1 cellular context compared by ENCODE assay signal in the genomic region with DNA sequence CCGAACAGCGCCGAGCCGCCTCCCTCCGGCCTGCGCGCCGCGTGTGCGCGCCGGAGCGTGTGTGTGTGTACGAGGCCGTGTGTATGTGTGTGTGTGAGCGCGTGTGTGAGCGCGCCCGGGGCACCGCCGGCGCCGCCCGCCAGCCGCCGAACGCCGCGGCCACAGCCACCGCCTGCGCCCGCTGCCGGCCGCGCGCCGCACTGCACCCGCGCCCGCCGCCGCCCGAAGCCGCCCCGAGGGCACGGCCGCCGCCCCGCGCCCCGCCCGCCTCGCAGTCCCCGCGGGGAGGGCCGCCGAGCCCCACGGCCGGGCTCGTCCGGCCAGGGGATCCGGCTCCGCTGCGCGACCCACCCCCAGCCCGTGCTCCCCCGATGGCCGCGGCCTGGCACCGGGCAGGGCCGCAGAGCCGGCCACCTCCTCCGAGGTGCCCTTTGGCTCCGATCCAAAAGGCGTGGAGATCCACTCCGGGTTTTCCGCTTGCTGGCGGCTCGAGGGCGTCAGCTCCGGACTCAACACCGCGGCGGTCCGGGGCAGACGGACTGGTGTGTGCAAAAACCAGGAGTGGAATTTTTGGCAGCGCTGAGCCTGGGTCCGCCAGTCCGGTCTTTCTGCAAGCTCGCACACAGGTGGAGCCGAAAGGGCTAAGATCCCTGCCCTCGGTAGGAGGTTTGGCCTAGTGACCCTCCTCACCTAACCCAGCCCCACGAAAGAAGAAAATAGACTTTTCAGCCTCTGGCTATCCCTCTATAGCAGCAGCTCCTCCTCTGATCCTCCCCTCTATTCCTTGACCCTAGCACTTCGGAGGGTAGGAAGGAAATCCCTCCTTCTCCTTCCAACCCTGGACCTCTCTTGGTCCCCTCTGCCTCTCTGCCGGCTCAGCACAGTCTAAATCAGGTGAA.
A peak's percentile ranks its signal among the peaks of the same experiment; 100 is the strongest.
TF ChIP-seq lines count a peak whose summit lies in the region.

A gene with protein sequence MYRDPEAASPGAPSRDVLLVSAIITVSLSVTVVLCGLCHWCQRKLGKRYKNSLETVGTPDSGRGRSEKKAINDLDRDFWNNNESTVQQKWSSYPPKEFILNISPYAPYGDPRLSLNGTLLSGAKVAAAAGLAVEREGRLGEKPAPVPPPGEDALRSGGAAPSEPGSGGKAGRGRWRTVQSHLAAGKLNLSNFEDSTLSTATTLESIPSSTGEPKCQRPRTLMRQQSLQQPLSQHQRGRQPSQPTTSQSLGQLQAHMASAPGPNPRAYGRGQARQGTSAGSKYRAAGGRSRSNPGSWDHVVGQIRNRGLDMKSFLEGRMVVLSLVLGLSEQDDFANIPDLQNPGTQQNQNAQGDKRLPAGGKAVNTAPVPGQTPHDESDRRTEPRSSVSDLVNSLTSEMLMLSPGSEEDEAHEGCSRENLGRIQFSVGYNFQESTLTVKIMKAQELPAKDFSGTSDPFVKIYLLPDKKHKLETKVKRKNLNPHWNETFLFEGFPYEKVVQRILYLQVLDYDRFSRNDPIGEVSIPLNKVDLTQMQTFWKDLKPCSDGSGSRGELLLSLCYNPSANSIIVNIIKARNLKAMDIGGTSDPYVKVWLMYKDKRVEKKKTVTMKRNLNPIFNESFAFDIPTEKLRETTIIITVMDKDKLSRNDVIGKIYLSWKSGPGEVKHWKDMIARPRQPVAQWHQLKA (minus strand): TSS at position 47 of the 899 bp plus-strand sequence. CDS start 256 bp downstream, outside the sequence.

TF ChIP-seq in HepG2, 621 proteins besides CTCF, POLR2A, EP300 and RAD21 (continued from another document and continues in another):
- TF ChIP-seq, protein P1, sequence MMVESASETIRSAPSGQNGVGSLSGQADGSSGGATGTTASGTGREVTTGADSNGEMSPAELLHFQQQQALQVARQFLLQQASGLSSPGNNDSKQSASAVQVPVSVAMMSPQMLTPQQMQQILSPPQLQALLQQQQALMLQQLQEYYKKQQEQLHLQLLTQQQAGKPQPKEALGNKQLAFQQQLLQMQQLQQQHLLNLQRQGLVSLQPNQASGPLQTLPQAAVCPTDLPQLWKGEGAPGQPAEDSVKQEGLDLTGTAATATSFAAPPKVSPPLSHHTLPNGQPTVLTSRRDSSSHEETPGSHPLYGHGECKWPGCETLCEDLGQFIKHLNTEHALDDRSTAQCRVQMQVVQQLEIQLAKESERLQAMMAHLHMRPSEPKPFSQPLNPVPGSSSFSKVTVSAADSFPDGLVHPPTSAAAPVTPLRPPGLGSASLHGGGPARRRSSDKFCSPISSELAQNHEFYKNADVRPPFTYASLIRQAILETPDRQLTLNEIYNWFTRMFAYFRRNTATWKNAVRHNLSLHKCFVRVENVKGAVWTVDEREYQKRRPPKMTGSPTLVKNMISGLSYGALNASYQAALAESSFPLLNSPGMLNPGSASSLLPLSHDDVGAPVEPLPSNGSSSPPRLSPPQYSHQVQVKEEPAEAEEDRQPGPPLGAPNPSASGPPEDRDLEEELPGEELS (CRISPR knock-in tag; IDR thresholded peaks at IDR 0.05), result no peak
- TF ChIP-seq ZNF292 (CRISPR knock-in tag; IDR thresholded peaks at IDR 0.05; ENCODE audit: borderline replicate concordance, low read depth), result no peak
- TF ChIP-seq, protein P2, sequence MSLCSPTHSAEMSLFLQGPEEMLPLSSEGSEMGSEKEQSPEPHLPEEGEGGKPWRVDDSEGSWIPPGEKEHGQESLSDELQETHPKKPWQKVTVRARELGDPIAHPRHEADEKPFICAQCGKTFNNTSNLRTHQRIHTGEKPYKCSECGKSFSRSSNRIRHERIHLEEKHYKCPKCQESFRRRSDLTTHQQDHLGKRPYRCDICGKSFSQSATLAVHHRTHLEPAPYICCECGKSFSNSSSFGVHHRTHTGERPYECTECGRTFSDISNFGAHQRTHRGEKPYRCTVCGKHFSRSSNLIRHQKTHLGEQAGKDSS (CRISPR knock-in tag; IDR thresholded peaks at IDR 0.05; ENCODE audit: borderline replicate concordance, low read depth), result peak; percentile 54; the same call in 1 of the 2 replicates
- TF ChIP-seq, protein P3, sequence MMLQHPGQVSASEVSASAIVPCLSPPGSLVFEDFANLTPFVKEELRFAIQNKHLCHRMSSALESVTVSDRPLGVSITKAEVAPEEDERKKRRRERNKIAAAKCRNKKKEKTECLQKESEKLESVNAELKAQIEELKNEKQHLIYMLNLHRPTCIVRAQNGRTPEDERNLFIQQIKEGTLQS (CRISPR knock-in tag; IDR thresholded peaks at IDR 0.05), result 0 out of 2 replicates have a peak, but pooled peaks have one; percentile 44
- peak; percentile 78 for TF ChIP-seq TEAD3 (CRISPR knock-in tag; optimal IDR thresholded peaks at IDR 0.05; ENCODE audit: borderline replicate concordance)
- no peak for TF ChIP-seq JDP2 (CRISPR knock-in tag; IDR thresholded peaks at IDR 0.05; ENCODE audit: borderline replicate concordance)
- no peak for TF ChIP-seq ZNF652 (CRISPR knock-in tag; IDR thresholded peaks at IDR 0.05; ENCODE audit: borderline replicate concordance, low read depth)
- TF ChIP-seq KLF12 (CRISPR knock-in tag; IDR thresholded peaks at IDR 0.05; ENCODE audit: borderline replicate concordance), result peak; percentile 95
- TF ChIP-seq, protein P4, sequence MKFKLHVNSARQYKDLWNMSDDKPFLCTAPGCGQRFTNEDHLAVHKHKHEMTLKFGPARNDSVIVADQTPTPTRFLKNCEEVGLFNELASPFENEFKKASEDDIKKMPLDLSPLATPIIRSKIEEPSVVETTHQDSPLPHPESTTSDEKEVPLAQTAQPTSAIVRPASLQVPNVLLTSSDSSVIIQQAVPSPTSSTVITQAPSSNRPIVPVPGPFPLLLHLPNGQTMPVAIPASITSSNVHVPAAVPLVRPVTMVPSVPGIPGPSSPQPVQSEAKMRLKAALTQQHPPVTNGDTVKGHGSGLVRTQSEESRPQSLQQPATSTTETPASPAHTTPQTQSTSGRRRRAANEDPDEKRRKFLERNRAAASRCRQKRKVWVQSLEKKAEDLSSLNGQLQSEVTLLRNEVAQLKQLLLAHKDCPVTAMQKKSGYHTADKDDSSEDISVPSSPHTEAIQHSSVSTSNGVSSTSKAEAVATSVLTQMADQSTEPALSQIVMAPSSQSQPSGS (CRISPR knock-in tag; IDR thresholded peaks at IDR 0.05), result peak; percentile 49; the same call in 1 of the 2 replicates
- TF ChIP-seq ELF1 (CRISPR knock-in tag; IDR thresholded peaks at IDR 0.05), result 0 out of 2 replicates have a peak, but pooled peaks have one; percentile 35
- TF ChIP-seq, protein P5, sequence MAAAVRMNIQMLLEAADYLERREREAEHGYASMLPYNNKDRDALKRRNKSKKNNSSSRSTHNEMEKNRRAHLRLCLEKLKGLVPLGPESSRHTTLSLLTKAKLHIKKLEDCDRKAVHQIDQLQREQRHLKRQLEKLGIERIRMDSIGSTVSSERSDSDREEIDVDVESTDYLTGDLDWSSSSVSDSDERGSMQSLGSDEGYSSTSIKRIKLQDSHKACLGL (CRISPR knock-in tag; IDR thresholded peaks at IDR 0.05), result peak; percentile 51; the same call in 1 of the 2 replicates
- TF ChIP-seq THAP11 (CRISPR knock-in tag; IDR thresholded peaks at IDR 0.05), result peak; percentile 60; the same call in 1 of the 2 replicates
- peak; percentile 88 for TF ChIP-seq PCBP1 (IDR thresholded peaks at IDR 0.05; ENCODE audit: borderline replicate concordance, low read depth, low read length)
- TF ChIP-seq CHD2 (IDR thresholded peaks at IDR 0.05; ENCODE audit: low read depth, low read length), result no peak
- TF ChIP-seq ZNF160 (CRISPR knock-in tag; IDR thresholded peaks at IDR 0.05), result no peak
- TF ChIP-seq DNMT3B (CRISPR knock-in tag; conservative IDR thresholded peaks at IDR 0.05), result no peak
- no peak for TF ChIP-seq NAIF1 (CRISPR knock-in tag; IDR thresholded peaks at IDR 0.05; ENCODE audit: borderline replicate concordance)
- peak; percentile 68; the same call in 1 of the 2 replicates for TF ChIP-seq TBX2 (CRISPR knock-in tag; IDR thresholded peaks at IDR 0.05; ENCODE audit: borderline replicate concordance)
- TF ChIP-seq, protein P6, sequence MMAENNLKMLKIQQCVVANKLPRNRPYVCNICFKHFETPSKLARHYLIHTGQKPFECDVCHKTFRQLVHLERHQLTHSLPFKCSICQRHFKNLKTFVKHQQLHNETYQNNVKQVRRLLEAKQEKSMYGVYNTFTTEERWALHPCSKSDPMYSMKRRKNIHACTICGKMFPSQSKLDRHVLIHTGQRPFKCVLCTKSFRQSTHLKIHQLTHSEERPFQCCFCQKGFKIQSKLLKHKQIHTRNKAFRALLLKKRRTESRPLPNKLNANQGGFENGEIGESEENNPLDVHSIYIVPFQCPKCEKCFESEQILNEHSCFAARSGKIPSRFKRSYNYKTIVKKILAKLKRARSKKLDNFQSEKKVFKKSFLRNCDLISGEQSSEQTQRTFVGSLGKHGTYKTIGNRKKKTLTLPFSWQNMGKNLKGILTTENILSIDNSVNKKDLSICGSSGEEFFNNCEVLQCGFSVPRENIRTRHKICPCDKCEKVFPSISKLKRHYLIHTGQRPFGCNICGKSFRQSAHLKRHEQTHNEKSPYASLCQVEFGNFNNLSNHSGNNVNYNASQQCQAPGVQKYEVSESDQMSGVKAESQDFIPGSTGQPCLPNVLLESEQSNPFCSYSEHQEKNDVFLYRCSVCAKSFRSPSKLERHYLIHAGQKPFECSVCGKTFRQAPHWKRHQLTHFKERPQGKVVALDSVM (CRISPR knock-in tag; IDR thresholded peaks at IDR 0.05), result 0 out of 2 replicates have a peak, but pooled peaks have one; percentile 7
- no peak for TF ChIP-seq ZIK1 (CRISPR knock-in tag; IDR thresholded peaks at IDR 0.05; ENCODE audit: borderline replicate concordance, low read depth)
- TF ChIP-seq, protein P7, sequence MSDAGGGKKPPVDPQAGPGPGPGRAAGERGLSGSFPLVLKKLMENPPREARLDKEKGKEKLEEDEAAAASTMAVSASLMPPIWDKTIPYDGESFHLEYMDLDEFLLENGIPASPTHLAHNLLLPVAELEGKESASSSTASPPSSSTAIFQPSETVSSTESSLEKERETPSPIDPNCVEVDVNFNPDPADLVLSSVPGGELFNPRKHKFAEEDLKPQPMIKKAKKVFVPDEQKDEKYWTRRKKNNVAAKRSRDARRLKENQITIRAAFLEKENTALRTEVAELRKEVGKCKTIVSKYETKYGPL (CRISPR knock-in tag; IDR thresholded peaks at IDR 0.05), result no peak
- TF ChIP-seq, protein P8, sequence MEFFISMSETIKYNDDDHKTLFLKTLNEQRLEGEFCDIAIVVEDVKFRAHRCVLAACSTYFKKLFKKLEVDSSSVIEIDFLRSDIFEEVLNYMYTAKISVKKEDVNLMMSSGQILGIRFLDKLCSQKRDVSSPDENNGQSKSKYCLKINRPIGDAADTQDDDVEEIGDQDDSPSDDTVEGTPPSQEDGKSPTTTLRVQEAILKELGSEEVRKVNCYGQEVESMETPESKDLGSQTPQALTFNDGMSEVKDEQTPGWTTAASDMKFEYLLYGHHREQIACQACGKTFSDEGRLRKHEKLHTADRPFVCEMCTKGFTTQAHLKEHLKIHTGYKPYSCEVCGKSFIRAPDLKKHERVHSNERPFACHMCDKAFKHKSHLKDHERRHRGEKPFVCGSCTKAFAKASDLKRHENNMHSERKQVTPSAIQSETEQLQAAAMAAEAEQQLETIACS (CRISPR knock-in tag; IDR thresholded peaks at IDR 0.05), result peak; percentile 84
- TF ChIP-seq ZNF317 (CRISPR knock-in tag; IDR thresholded peaks at IDR 0.05), result 0 out of 2 replicates have a peak, but pooled peaks have one; percentile 29
- TF ChIP-seq, protein P9, sequence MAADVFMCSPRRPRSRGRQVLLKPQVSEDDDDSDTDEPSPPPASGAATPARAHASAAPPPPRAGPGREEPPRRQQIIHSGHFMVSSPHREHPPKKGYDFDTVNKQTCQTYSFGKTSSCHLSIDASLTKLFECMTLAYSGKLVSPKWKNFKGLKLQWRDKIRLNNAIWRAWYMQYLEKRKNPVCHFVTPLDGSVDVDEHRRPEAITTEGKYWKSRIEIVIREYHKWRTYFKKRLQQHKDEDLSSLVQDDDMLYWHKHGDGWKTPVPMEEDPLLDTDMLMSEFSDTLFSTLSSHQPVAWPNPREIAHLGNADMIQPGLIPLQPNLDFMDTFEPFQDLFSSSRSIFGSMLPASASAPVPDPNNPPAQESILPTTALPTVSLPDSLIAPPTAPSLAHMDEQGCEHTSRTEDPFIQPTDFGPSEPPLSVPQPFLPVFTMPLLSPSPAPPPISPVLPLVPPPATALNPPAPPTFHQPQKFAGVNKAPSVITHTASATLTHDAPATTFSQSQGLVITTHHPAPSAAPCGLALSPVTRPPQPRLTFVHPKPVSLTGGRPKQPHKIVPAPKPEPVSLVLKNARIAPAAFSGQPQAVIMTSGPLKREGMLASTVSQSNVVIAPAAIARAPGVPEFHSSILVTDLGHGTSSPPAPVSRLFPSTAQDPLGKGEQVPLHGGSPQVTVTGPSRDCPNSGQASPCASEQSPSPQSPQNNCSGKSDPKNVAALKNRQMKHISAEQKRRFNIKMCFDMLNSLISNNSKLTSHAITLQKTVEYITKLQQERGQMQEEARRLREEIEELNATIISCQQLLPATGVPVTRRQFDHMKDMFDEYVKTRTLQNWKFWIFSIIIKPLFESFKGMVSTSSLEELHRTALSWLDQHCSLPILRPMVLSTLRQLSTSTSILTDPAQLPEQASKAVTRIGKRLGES (CRISPR knock-in tag; IDR thresholded peaks at IDR 0.05; ENCODE audit: borderline replicate concordance), result no peak
- TF ChIP-seq, protein P10, sequence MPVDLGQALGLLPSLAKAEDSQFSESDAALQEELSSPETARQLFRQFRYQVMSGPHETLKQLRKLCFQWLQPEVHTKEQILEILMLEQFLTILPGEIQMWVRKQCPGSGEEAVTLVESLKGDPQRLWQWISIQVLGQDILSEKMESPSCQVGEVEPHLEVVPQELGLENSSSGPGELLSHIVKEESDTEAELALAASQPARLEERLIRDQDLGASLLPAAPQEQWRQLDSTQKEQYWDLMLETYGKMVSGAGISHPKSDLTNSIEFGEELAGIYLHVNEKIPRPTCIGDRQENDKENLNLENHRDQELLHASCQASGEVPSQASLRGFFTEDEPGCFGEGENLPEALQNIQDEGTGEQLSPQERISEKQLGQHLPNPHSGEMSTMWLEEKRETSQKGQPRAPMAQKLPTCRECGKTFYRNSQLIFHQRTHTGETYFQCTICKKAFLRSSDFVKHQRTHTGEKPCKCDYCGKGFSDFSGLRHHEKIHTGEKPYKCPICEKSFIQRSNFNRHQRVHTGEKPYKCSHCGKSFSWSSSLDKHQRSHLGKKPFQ (CRISPR knock-in tag; IDR thresholded peaks at IDR 0.05; ENCODE audit: insufficient replicate concordance), result no peak
- TF ChIP-seq RBM39 (IDR thresholded peaks at IDR 0.05; ENCODE audit: low read depth, low read length, poor library complexity, severe bottlenecking), result peak; percentile 89
- TF ChIP-seq ZNF768 (CRISPR knock-in tag; IDR thresholded peaks at IDR 0.05), result peak; percentile 69
- TF ChIP-seq TSC22D2 (CRISPR knock-in tag; IDR thresholded peaks at IDR 0.05; ENCODE audit: borderline replicate concordance), result no peak
- TF ChIP-seq ZNF232 (CRISPR knock-in tag; IDR thresholded peaks at IDR 0.05; ENCODE audit: borderline replicate concordance), result no peak
- no peak for TF ChIP-seq PRPF4 (IDR thresholded peaks at IDR 0.05; ENCODE audit: low read depth, low read length, poor library complexity, severe bottlenecking)
- no peak for TF ChIP-seq MAFF (IDR thresholded peaks at IDR 0.05; ENCODE audit: low read depth, low read length)
- TF ChIP-seq ESRRA (CRISPR knock-in tag; IDR thresholded peaks at IDR 0.05; ENCODE audit: low read depth), result 0 out of 2 replicates have a peak, but pooled peaks have one; percentile 30
- TF ChIP-seq MED1 (CRISPR knock-in tag; IDR thresholded peaks at IDR 0.05), result peak; percentile 54
- peak; percentile 38; the same call in 1 of the 2 replicates for TF ChIP-seq PITX1 (CRISPR knock-in tag; IDR thresholded peaks at IDR 0.05)
- peak; percentile 89 for TF ChIP-seq PTBP1 (IDR thresholded peaks at IDR 0.05; ENCODE audit: low read depth, low read length, poor library complexity, severe bottlenecking)
- no peak for TF ChIP-seq MBD4 (IDR thresholded peaks at IDR 0.05; ENCODE audit: borderline replicate concordance, low read length)
